8 cellular contexts compared by ENCODE assay signal in genomic region chr21:37073417-37074194, GRCh38. TPM values are rescaled to one million over a fixed set of nuclear protein-coding genes. Genes with fewer than 3 reads are reported as not detected.
DNase-seq lines count a peak whose midpoint lies in the region; ATAC-seq and TF ChIP-seq lines count a peak whose summit lies in the region.

No MANE protein-coding gene starts in this region.

- TF ChIP-seq EP300 in gastroesophageal sphincter (IDR thresholded peaks at IDR 0.05) = no peak

- H3K4me1 ChIP-seq in PC-9 (replicated peaks; ENCODE audit: insufficient read depth) (peaks cover 17% of the 10 kb centered on the region), gastroesophageal sphincter (peaks cover 0 to 37% (median 11%) of the 10 kb centered on the region in 3 donors), thyroid gland (peaks cover 13 to 25% of the 10 kb centered on the region in 2 donors)

- 0 out of 2 replicates have a peak overlapping the region, but pooled peaks have one; percentile 29 for H3K27ac ChIP-seq in PC-9
- peak overlapping the region; percentile 74 to 99 (median 99) for H3K27ac ChIP-seq in gastroesophageal sphincter
- H3K27ac ChIP-seq in thyroid gland = peak overlapping the region; percentile 77 to 99 (median 99)

- no peaks in the 10 kb centered on the region; the same call in 1 of the 2 replicates for H4K20me1 ChIP-seq in PC-9 (ENCODE audit: insufficient read depth)

- peak overlapping the region; percentile 93 for H2AFZ ChIP-seq in PC-9

- no TSS peak for BruUV-seq in PC-9 (replicated peaks; lab: Mats Ljungman, UMichigan)

- 0% methylated on average over 5 of the region's 69 CpGs; no CpG with 5 or more reads in 1 of the 2 donors for WGBS in gastroesophageal sphincter (ENCODE audit: low coverage in 1 of 2), 2 donors
- 0 to 1% methylated on average over 15 to 44 of the region's 69 CpGs for WGBS in thyroid gland, 2 donors

- DNase-seq in AG08395 (ENCODE audit: low spot score) (peak; percentile 6), PC-9 (no peak), activated gamma-delta T cell treated with Interleukin-2 at 50 U/mL for 16 hours (peak; percentile 60), occipital lobe (lab: John Stamatoyannopoulos, UW) (peak; percentile 65), thyroid gland (peak; percentile 54 to 57)

- no peaks in the 10 kb centered on the region for H3K9me2 ChIP-seq in PC-9 (ENCODE audit: insufficient read depth)

- 0 out of 2 replicates have a peak, but pooled peaks cover 3% of the 10 kb centered on the region for H3F3A ChIP-seq in PC-9 (ENCODE audit: insufficient read depth, low read depth)

- peak overlapping the region; percentile 97 for H3K4me2 ChIP-seq in PC-9

- POLR2A ChIA-PET in PC-9 (lab: Charles Lee; ENCODE audit: unreplicated experiment) = no interaction called here

- H3K27me3 ChIP-seq in PC-9 (ENCODE audit: insufficient read depth, low read depth) = no peaks in the 10 kb centered on the region
- H3K27me3 ChIP-seq in gastroesophageal sphincter = no peaks in the 10 kb centered on the region
- no peaks in the 10 kb centered on the region for H3K27me3 ChIP-seq in thyroid gland

- ATAC-seq in GM18867 (IDR thresholded peaks at IDR 0.05; ENCODE audit: unreplicated experiment) = peak; percentile 25
- peak; percentile 24 for ATAC-seq in HG03103 (IDR thresholded peaks at IDR 0.05; ENCODE audit: low read depth, unreplicated experiment)
- peak; percentile 39 for ATAC-seq in gastroesophageal sphincter

- TF ChIP-seq CTCF in PC-9 (conservative IDR thresholded peaks at IDR 0.05) = no peak
- TF ChIP-seq CTCF in gastroesophageal sphincter (IDR thresholded peaks at IDR 0.05) = peak in 2 of 4 experiments; percentile 5 to 32
- peak in 1 of 6 experiments; percentile 6 for TF ChIP-seq CTCF in thyroid gland (IDR thresholded peaks at IDR 0.05)

- no peaks in the 10 kb centered on the region for H3K9me3 ChIP-seq in PC-9 (ENCODE audit: insufficient read depth, low read depth)
- H3K9me3 ChIP-seq in gastroesophageal sphincter = no peaks in the 10 kb centered on the region
- H3K9me3 ChIP-seq in thyroid gland = no peaks in the 10 kb centered on the region

- TF ChIP-seq POLR2A in gastroesophageal sphincter (IDR thresholded peaks at IDR 0.05) (no peak), thyroid gland (IDR thresholded peaks at IDR 0.05) (no peak)

- CTCF ChIA-PET in PC-9 (lab: Charles Lee) = no interaction called here

- peaks cover 69% of the 10 kb centered on the region for H3K79me2 ChIP-seq in PC-9 (ENCODE audit: low read depth)

- no peaks in the 10 kb centered on the region for H3K36me3 ChIP-seq in PC-9 (ENCODE audit: low read depth)
- peaks cover 0 to 6% of the 10 kb centered on the region in 2 donors for H3K36me3 ChIP-seq in gastroesophageal sphincter
- H3K36me3 ChIP-seq in thyroid gland = no peaks in the 10 kb centered on the region

- H3K4me3 ChIP-seq in PC-9 (peak overlapping the region; percentile 88), gastroesophageal sphincter (peak overlapping the region; percentile 82 to 98), thyroid gland (replicated peaks in 1 of 3) (peak overlapping the region; percentile 20 to 81 (median 74))

- intact Hi-C loops in PC-9 (cut with micrococcal nuclease; ENCODE audit: unreplicated experiment) = loop anchor here (2.0 to 5.0 kb wide), 2 partner anchors 65 to 194 kb away; partner anchors contain the start of gene VPS26C
- intact Hi-C loops in thyroid gland (cut with DNase I) = loop anchor here (5.0 to 10.0 kb wide), 2 partner anchors 89 to 194 kb away; partner anchors contain the start of gene VPS26C

RNA-seq across cellular contexts. Expression of gene TTC3, which starts 0.6 kb away (rescaled TPM):
- 77.6 and 84.9 TPM in 2 replicates for total RNA-seq in PC-9 (2021)
- 100 to 1,000 TPM in 3 of 4 donors, 10 to 100 TPM in 1; 85.1 to 157 (median 127) TPM for total RNA-seq in gastroesophageal sphincter
- total RNA-seq in occipital lobe = 956 TPM
- total RNA-seq in thyroid gland = 100 to 1,000 TPM; 206 to 286 (median 251) TPM

RNA-seq across cellular contexts. Expression of gene PIGP, which starts 0.7 kb away (rescaled TPM):
- total RNA-seq in PC-9 (2021) (10.1 and 20.9 TPM in 2 replicates), gastroesophageal sphincter (10 to 100 TPM; 20.7 to 32.1 (median 24.0) TPM), occipital lobe (7.6 TPM), thyroid gland (10 to 100 TPM; 14.7 to 27.0 (median 23.3) TPM)

Comparison
In these comparisons a context has a peak if more than half of its experiments do, and no peak if none do; other contexts are left out.
1. DNase-seq: peak in AG08395 (single experiment), activated gamma-delta T cell treated with Interleukin-2 at 50 U/mL for 16 hours (single experiment), occipital lobe (single experiment) and thyroid gland (2 of 2); none in PC-9 (0 of 2).
2. H3K27ac ChIP-seq: peak in every context shown above with its lines; median percentile 99 in gastroesophageal sphincter; 99 in thyroid gland; 29 in PC-9.
3. Peak in every context shown above with its lines, with median percentiles within 50 percentile points of each other: ATAC-seq and H3K4me3 ChIP-seq.